ENCODE assay signal across 8 cellular contexts in genomic region chr17:40191237-40192208, GRCh38. TPM values are rescaled to one million over a fixed set of nuclear protein-coding genes. Genes with fewer than 3 reads are reported as not detected.
DNase-seq lines count a peak whose midpoint lies in the region; ATAC-seq and TF ChIP-seq lines count a peak whose summit lies in the region.

No MANE protein-coding gene starts in this region.

- H3K36me3 ChIP-seq in ACC112 (ENCODE audit: insufficient read depth, low read length) (no peaks in the 10 kb centered on the region), SJSA1 (no peaks in the 10 kb centered on the region), ovary (no peaks in the 10 kb centered on the region), thymus (ENCODE audit: control insufficient read depth, insufficient read depth) (no peaks in the 10 kb centered on the region)

- intact Hi-C loops in Right ventricle myocardium inferior (cut with DNase I) (loop anchor here (5.0 kb wide), 1 partner anchor 179 kb away; no protein-coding TSS in a partner anchor), ovary (cut with DNase I) (loop anchor here in 1 of 4 donors (10.0 kb wide), 1 partner anchor 163 kb away; no protein-coding TSS in a partner anchor)

- H3K79me2 ChIP-seq in ACC112 (ENCODE audit: control insufficient read depth, insufficient read depth, low read length, unreplicated experiment): no peaks in the 10 kb centered on the region

- DNase-seq in SJSA1 (ENCODE audit: low read depth in 1 of 2, low spot score in 2 of 2) (peak; percentile 63 to 74), Right ventricle myocardium inferior (ENCODE audit: missing footprints) (peak; percentile 89), ovary (peak; percentile 77 to 85 (median 82))
- DNase-seq in activated naive CD4-positive, alpha-beta T cell treated with anti-CD3 and anti-CD28 coated beads, Interleukin-2, amount 50 U/mL, for 72 hours (ENCODE audit: low spot score in 2 of 2): peak; percentile 71 to 72

- peak overlapping the region; percentile 82 for H2AFZ ChIP-seq in ACC112 (ENCODE audit: low read length, unreplicated experiment)

- H3K9me3 Mint-ChIP-seq in activated naive CD4-positive, alpha-beta T cell treated with anti-CD3 and anti-CD28 coated beads, Interleukin-2, amount 50 U/mL, for 72 hours: no peaks in the 10 kb centered on the region

- peak; percentile 31 to 60 (median 56) for TF ChIP-seq CTCF in ovary (IDR thresholded peaks at IDR 0.05)

- H3K27me3 ChIP-seq in ACC112 (ENCODE audit: insufficient read depth, low read length) (no peaks in the 10 kb centered on the region), SJSA1 (replicated peaks) (no peaks in the 10 kb centered on the region), ovary (no peaks in the 10 kb centered on the region), thymus (ENCODE audit: control insufficient read depth, insufficient read depth) (no peaks in the 10 kb centered on the region)

- no peaks in the 10 kb centered on the region for H3K36me3 Mint-ChIP-seq in activated naive CD4-positive, alpha-beta T cell treated with anti-CD3 and anti-CD28 coated beads, Interleukin-2, amount 50 U/mL, for 72 hours

- H3K27ac ChIP-seq in ACC112 (ENCODE audit: low read depth, low read length) (no peak overlapping the region), SJSA1 (no peak overlapping the region), ovary (peak overlapping the region; percentile 43 to 46), thymus (ENCODE audit: low read depth) (no peak overlapping the region)

- no peak for TF ChIP-seq POLR2A in ovary (IDR thresholded peaks at IDR 0.05)

- ATAC-seq in GM18519 (IDR thresholded peaks at IDR 0.05; ENCODE audit: low FRiP score, unreplicated experiment) (peak; percentile 42), HG03571 (IDR thresholded peaks at IDR 0.05; ENCODE audit: unreplicated experiment) (peak; percentile 71), Right ventricle myocardium inferior (peak; percentile 85)
- peak; percentile 88 to 89 for ATAC-seq in activated naive CD4-positive, alpha-beta T cell treated with anti-CD3 and anti-CD28 coated beads, Interleukin-2, amount 50 U/mL, for 72 hours

- H3K27ac Mint-ChIP-seq in activated naive CD4-positive, alpha-beta T cell treated with anti-CD3 and anti-CD28 coated beads, Interleukin-2, amount 50 U/mL, for 72 hours: peak overlapping the region in 1 of 2 donors; percentile 29

- TF ChIP-seq EP300 in ovary (IDR thresholded peaks at IDR 0.05): no peak

- 0 to 2% (median 1%) methylated on average over 45 to 60 of the region's 60 CpGs for WGBS in ovary, 3 donors
- WGBS in thymus: 3% methylated on average over 60 of the region's 60 CpGs

- peak overlapping the region; percentile 89 for H3K4me3 ChIP-seq in ACC112 (ENCODE audit: low read depth, low read length)
- H3K4me3 ChIP-seq in SJSA1: peak overlapping the region; percentile 32
- peak overlapping the region; percentile 65 for H3K4me3 ChIP-seq in ovary
- peak overlapping the region; percentile 65 for H3K4me3 ChIP-seq in thymus (ENCODE audit: low read length)

- H3K9me3 ChIP-seq in SJSA1 (replicated peaks): no peaks in the 10 kb centered on the region
- no peaks in the 10 kb centered on the region for H3K9me3 ChIP-seq in ovary
- H3K9me3 ChIP-seq in thymus (ENCODE audit: control insufficient read depth): no peaks in the 10 kb centered on the region

- H3K4me1 ChIP-seq in ACC112 (ENCODE audit: control insufficient read depth, insufficient read depth, low read length, unreplicated experiment) (peaks cover 3% of the 10 kb centered on the region), SJSA1 (replicated peaks) (0 out of 2 replicates have a peak, but pooled peaks cover 3% of the 10 kb centered on the region), ovary (ENCODE audit: insufficient read depth) (peaks cover 5% of the 10 kb centered on the region), thymus (ENCODE audit: control insufficient read depth, insufficient read depth, low read length) (peaks cover 5% of the 10 kb centered on the region)

RNA-seq across cellular contexts. Expression of gene RAPGEFL1, which starts 14.3 kb away (rescaled TPM):
- total RNA-seq in SJSA1 (2014; rRNA removed; shearing (Covaris generic)): 0.28 and 1.1 TPM in 2 replicates
- 1 to 10 TPM; 5.3 to 7.1 TPM for total RNA-seq in activated naive CD4-positive, alpha-beta T cell treated with anti-CD3 and anti-CD28 coated beads, Interleukin-2, amount 50 U/mL, for 72 hours
- total RNA-seq in Right ventricle myocardium inferior (2.1 TPM), ovary (1 to 10 TPM; 3.6 to 9.1 (median 6.4) TPM)
- polyA plus RNA-seq in ovary (1 to 10 TPM; 1.4 to 2.3 TPM), thymus (17.4 TPM)

RNA-seq across cellular contexts. Expression of gene WIPF2, which starts 27.6 kb away (rescaled TPM):
- total RNA-seq in SJSA1 (2014; rRNA removed; shearing (Covaris generic)): 1.7 and 5.7 TPM in 2 replicates
- 10 to 100 TPM; 25.7 to 26.4 TPM for total RNA-seq in activated naive CD4-positive, alpha-beta T cell treated with anti-CD3 and anti-CD28 coated beads, Interleukin-2, amount 50 U/mL, for 72 hours
- total RNA-seq in Right ventricle myocardium inferior (12.3 TPM), ovary (10 to 100 TPM in 6 of 7 donors, 1 to 10 TPM in 1; 6.1 to 23.0 (median 18.4) TPM)
- polyA plus RNA-seq in ovary (10 to 100 TPM in 1 of 2 donors, 1 to 10 TPM in 1; 8.4 to 27.8 TPM), thymus (9.9 TPM)

RNA-seq across cellular contexts. Expression of gene CASC3, which starts 51.2 kb away (rescaled TPM):
- 40.0 and 41.4 TPM in 2 replicates for total RNA-seq in SJSA1 (2014; rRNA removed; shearing (Covaris generic))
- total RNA-seq in activated naive CD4-positive, alpha-beta T cell treated with anti-CD3 and anti-CD28 coated beads, Interleukin-2, amount 50 U/mL, for 72 hours: 100 to 1,000 TPM; 104 to 212 TPM
- total RNA-seq in Right ventricle myocardium inferior (49.1 TPM), ovary (100 to 1,000 TPM in 4 of 7 donors, 10 to 100 TPM in 3; 39.9 to 122 (median 106) TPM)
- polyA plus RNA-seq in ovary (100 to 1,000 TPM in 1 of 2 donors, 10 to 100 TPM in 1; 53.1 to 113 TPM), thymus (38.3 TPM)

Comparison
In these comparisons a context has a peak if more than half of its experiments do, and no peak if none do; other contexts are left out.
1. H3K27ac ChIP-seq: peak in ovary (2 of 2); none in ACC112 (single experiment), SJSA1 (single experiment) and thymus (single experiment).
2. H3K4me3 ChIP-seq: peak in every context shown above with its lines; median percentile 89 in ACC112; 65 in ovary; 65 in thymus; 32 in SJSA1.
3. Peak in every context shown above with its lines, with median percentiles within 50 percentile points of each other: ATAC-seq and DNase-seq.